1 cellular context compared by ENCODE assay signal in genomic region chr2:46776687-46777327, GRCh38.
TF ChIP-seq lines count a peak whose summit lies in the region.

No MANE protein-coding gene starts in this region.

TF ChIP-seq in HEK293, 187 proteins besides CTCF, POLR2A, EP300 and RAD21 (continued from another document):
- TF ChIP-seq ZNF488 (tag by site-specific recombination; IDR thresholded peaks at IDR 0.05) (no peak), ZNF660 (tag by site-specific recombination; IDR thresholded peaks at IDR 0.05) (peak; percentile 79; the same call in 1 of the 2 replicates), ZNF654 (tag by site-specific recombination; IDR thresholded peaks at IDR 0.05; ENCODE audit: low read depth) (peak; percentile 35; the same call in 1 of the 2 replicates), ZNF548 (tag by site-specific recombination; IDR thresholded peaks at IDR 0.05) (no peak), ZNF549 (tag by site-specific recombination; IDR thresholded peaks at IDR 0.05) (no peak), ZBTB6 (tag by site-specific recombination; IDR thresholded peaks at IDR 0.05) (peak; percentile 66; the same call in 1 of the 2 replicates), ZNF624 (tag by site-specific recombination; IDR thresholded peaks at IDR 0.05) (no peak), ZNF114 (tag by site-specific recombination; IDR thresholded peaks at IDR 0.05) (no peak), ZNF23 (tag by site-specific recombination; IDR thresholded peaks at IDR 0.05; ENCODE audit: borderline replicate concordance) (no peak)
